Comparison of ENCODE assay signal across 20 cellular contexts in genomic region chr10:104252349-104252748, GRCh38. TPM values are rescaled to one million over a fixed set of nuclear protein-coding genes. Genes with fewer than 3 reads are reported as not detected.
"Had no signal": no experiment of that assay in that cellular context is flagged by ENCODE, and none has a peak within 500 bp of the region (broad histone marks: within the 10 kb centered on the region; RNA-seq: fewer than 3 reads in every experiment).

No MANE protein-coding gene starts in this region.

- H3K9me3 Mint-ChIP-seq: activated B cell treated with CpG ODN at 0.5 μM for 24 hours; activated T-cell treated with anti-CD3 and anti-CD28 coated beads, Interleukin-2, amount 50 U/mL, for 24 hours; central memory CD8-positive, alpha-beta T cell had no signal

- H3K36me3 ChIP-seq: colonic mucosa had no signal

- ATAC-seq: activated CD8-positive, alpha-beta T cell treated with anti-CD3 and anti-CD28 coated beads, Interleukin-2, amount 10 ng/mL, durations not matched to agents 7 days and 5 days had no signal

- DNase-seq: activated B cell treated with CpG ODN at 0.5 μM for 24 hours; activated CD4-positive, alpha-beta T cell treated with anti-CD3 and anti-CD28 coated beads, Interleukin-2, amount 10 ng/mL, durations not matched to agents 7 days and 5 days; activated CD8-positive, alpha-beta T cell treated with anti-CD3 and anti-CD28 coated beads, Interleukin-2, amount 10 ng/mL, durations not matched to agents 7 days and 5 days; activated naive CD4-positive, alpha-beta T cell treated with Interleukin-2 at 50 U/mL for 16 hours; activated T-cell treated with anti-CD3 and anti-CD28 coated beads, Interleukin-2, amount 50 U/mL, for 24 hours; aorta; brain microvascular endothelial cell; colonic mucosa; kidney glomerular epithelial cell; left ventricle myocardium inferior; mammary epithelial cell; stimulated activated CD4-positive, alpha-beta T cell treated with anti-CD3 and anti-CD28 coated beads, Interleukin-15, amount 100 ng/mL, for 24 hours; stimulated activated CD4-positive, alpha-beta T cell treated with anti-CD3 and anti-CD28 coated beads, Interleukin-2, amount 100 ng/mL, for 48 hours; SW 1271; testis; upper lobe of left lung had no signal

- H3K27me3 ChIP-seq: brain microvascular endothelial cell, colonic mucosa, testis, upper lobe of left lung had no signal

- H3K27ac Mint-ChIP-seq: activated B cell treated with CpG ODN at 0.5 μM for 24 hours; activated CD8-positive, alpha-beta T cell treated with anti-CD3 and anti-CD28 coated beads, Interleukin-2, amount 10 ng/mL, durations not matched to agents 7 days and 5 days; activated T-cell treated with anti-CD3 and anti-CD28 coated beads, Interleukin-2, amount 50 U/mL, for 24 hours had no signal

- H3K27ac ChIP-seq: brain microvascular endothelial cell, colonic mucosa, left ventricle myocardium inferior, testis, upper lobe of left lung had no signal

- H3K4me3 Mint-ChIP-seq: activated CD4-positive, alpha-beta T cell treated with anti-CD3 and anti-CD28 coated beads, Interleukin-2, amount 10 ng/mL, durations not matched to agents 7 days and 5 days; activated CD8-positive, alpha-beta T cell treated with anti-CD3 and anti-CD28 coated beads, Interleukin-2, amount 10 ng/mL, durations not matched to agents 7 days and 5 days; activated T-cell treated with anti-CD3 and anti-CD28 coated beads, Interleukin-2, amount 50 U/mL, for 24 hours had no signal

- H3K9me3 ChIP-seq: colonic mucosa, testis, upper lobe of left lung had no signal

- H3K4me3 ChIP-seq: colonic mucosa, left ventricle myocardium inferior, testis, upper lobe of left lung had no signal

RNA-seq across cellular contexts. Expression of gene GSTO2, which starts 16.6 kb away (rescaled TPM):
- total RNA-seq: myocyte, skeletal muscle tissue had no signal

RNA-seq across cellular contexts. Expression of gene CFAP43, which starts 20.2 kb away (rescaled TPM):
- total RNA-seq: activated B cell treated with CpG ODN at 0.5 μM for 24 hours; activated CD4-positive, alpha-beta T cell treated with anti-CD3 and anti-CD28 coated beads, Interleukin-2, amount 10 ng/mL, durations not matched to agents 7 days and 5 days; left ventricle myocardium inferior; myocyte; T-helper 2 cell treated with Interferon-gamma antibody and Interleukin-4, amounts not matched to agents 100 ng/mL and 5 ng/mL, for 36 hours had no signal
